ENCODE assay signal across 20 cellular contexts in genomic region chr5:130616161-130616560, GRCh38.
DNase-seq lines count a peak whose midpoint lies in the region; ATAC-seq and TF ChIP-seq lines count a peak whose summit lies in the region.
"Had no signal": no experiment of that assay in that cellular context is flagged by ENCODE, and none has a peak within 500 bp of the region (broad histone marks: within the 10 kb centered on the region; RNA-seq: fewer than 3 reads in every experiment).

No MANE protein-coding gene starts in this region.

- H3K4me2 ChIP-seq in IMR-90 (ENCODE audit: low read depth, low read length) = no peak overlapping the region
- H3K4me2 ChIP-seq: A549 had no signal

- DNase-seq in IMR-90 (no peak), NB4 (ENCODE audit: low read depth) (peak; percentile 34), cardiac fibroblast (ENCODE audit: low read depth in 2 of 2) (peak; percentile 9 to 64), iris pigment epithelial cell (ENCODE audit: low read depth) (peak; percentile 3), NCI-H2196 (lab: John Stamatoyannopoulos, UW; ENCODE audit: unreplicated experiment) (no peak), NCI-H510A (lab: John Stamatoyannopoulos, UW) (no peak)
- no peak for DNase-seq in effector CD8-positive, alpha-beta T cell (lab: John Stamatoyannopoulos, UW)
- DNase-seq: DMS 273 treated with DMSO at 0.1 percent for 48 hours, GDM1, HCEC 1CT, NCI-H1048, NCI-H146, NCI-H2081, NCI-H510A treated with DMSO at 0.1 percent for 48 hours, Peyer's patch had no signal

- no peak overlapping the region for H4K8ac ChIP-seq in IMR-90 (ENCODE audit: low read depth in 2 of 2, low read length in 2 of 2)

- no peak for TF ChIP-seq CTCF in IMR-90 (conservative IDR thresholded peaks at IDR 0.05; ENCODE audit: low read depth, low read length)
- TF ChIP-seq CTCF in NB4 (IDR thresholded peaks at IDR 0.05; ENCODE audit: low read depth, low read length) = no peak
- no peak for TF ChIP-seq CTCF in cardiac fibroblast (IDR thresholded peaks at IDR 0.05; ENCODE audit: low read depth, low read length)

- no peak overlapping the region for H2AK9ac ChIP-seq in IMR-90 (replicated peaks; ENCODE audit: low read depth, low read length, poor library complexity)

- no peak overlapping the region for H2BK5ac ChIP-seq in IMR-90 (ENCODE audit: low read depth, low read length, poor library complexity, severe bottlenecking)

- dilution Hi-C loops in IMR-90 (cut with HindIII; ENCODE audit: low sequenced_read_pairs, unreplicated experiment) = no loop called here

- no peak overlapping the region for H4K5ac ChIP-seq in IMR-90 (ENCODE audit: low read depth, low read length)

- H3K14ac ChIP-seq in IMR-90 (replicated peaks; ENCODE audit: low read depth, low read length) = no peak overlapping the region

- no peak overlapping the region for H3K23ac ChIP-seq in IMR-90 (ENCODE audit: low read depth, low read length)

- no peak overlapping the region for H3K4ac ChIP-seq in IMR-90 (ENCODE audit: low read depth, low read length)

- H2AK5ac ChIP-seq in IMR-90 (ENCODE audit: low read depth, low read length) = no peak overlapping the region

- H3K9ac ChIP-seq in IMR-90 (ENCODE audit: low read depth, low read length) = no peak overlapping the region

- H3K79me1 ChIP-seq in IMR-90 (ENCODE audit: low read depth in 1 of 2, low read length in 2 of 2) = no peaks in the 10 kb centered on the region

- in situ Hi-C loops in IMR-90 (cut with MboI; ENCODE audit: low sequenced_read_pairs) = no loop called here

- no peak overlapping the region for H3K18ac ChIP-seq in IMR-90 (ENCODE audit: low read depth, low read length)

- no peak for TF ChIP-seq RAD21 in IMR-90 (IDR thresholded peaks at IDR 0.05; ENCODE audit: low read length)

- H4K20me1 ChIP-seq in IMR-90 (ENCODE audit: insufficient read depth, low read length) = no peaks in the 10 kb centered on the region

- TF ChIP-seq POLR2A in IMR-90 (IDR thresholded peaks at IDR 0.05; ENCODE audit: low read depth, low read length) (no peak), NB4 (IDR thresholded peaks at IDR 0.05; ENCODE audit: extremely low read depth, insufficient read length) (no peak)

- no peaks in the 10 kb centered on the region for H3K9me1 ChIP-seq in IMR-90 (ENCODE audit: insufficient read depth, low read length)

- H3K56ac ChIP-seq in IMR-90 (ENCODE audit: extremely low read depth, insufficient read depth, low read length) = no peak overlapping the region

- no peak overlapping the region for H2BK120ac ChIP-seq in IMR-90 (ENCODE audit: low read depth, low read length)

- ATAC-seq in IMR-90 (ENCODE audit: low read depth) = no peak
- ATAC-seq in activated CD4-positive, CD25-positive, alpha-beta regulatory T cell treated with anti-CD3 and anti-CD28 coated beads, Interleukin-2, amount 50 U/mL, for 24 hours = no peak
- ATAC-seq: A549, GM12878, Right ventricle myocardium inferior had no signal

- BruUV-seq in IMR-90 (replicated peaks; lab: Mats Ljungman, UMichigan) = no TSS peak

- H2AFZ ChIP-seq in IMR-90 (replicated peaks; ENCODE audit: low read length, poor library complexity) = no peak overlapping the region

- POLR2A ChIA-PET in IMR-90 (lab: Charles Lee; ENCODE audit: unreplicated experiment) = no interaction called here

- H3K9me3 ChIP-seq in IMR-90 (ENCODE audit: control insufficient read depth, insufficient read depth, low read length) = peaks cover 7% of the 10 kb centered on the region
- H3K9me3 ChIP-seq: A549, Peyer's patch had no signal

- H3K4me1 ChIP-seq in IMR-90 (ENCODE audit: control insufficient read depth, insufficient read depth, low read length) = no peaks in the 10 kb centered on the region
- H3K4me1 ChIP-seq: A549, Peyer's patch had no signal

- intact Hi-C loops in IMR-90 (cut with micrococcal nuclease) = no loop called here

- WGBS in IMR-90 (ENCODE audit: extremely low coverage in 2 of 2, insufficient read length in 1 of 2), 2 experiments = 86% methylated on average over 2 of the region's 2 CpGs; no CpG with 5 or more reads in 1 of the 2 experiments

- H4K91ac ChIP-seq in IMR-90 (ENCODE audit: insufficient read depth, low read depth, low read length) = no peak overlapping the region

- no peak overlapping the region for H3K27ac ChIP-seq in IMR-90 (ENCODE audit: insufficient read depth, low read length)
- H3K27ac ChIP-seq: A549, C4-2B, Peyer's patch had no signal

- no peaks in the 10 kb centered on the region for H3K27me3 ChIP-seq in IMR-90 (ENCODE audit: control insufficient read depth, insufficient read depth, low read length)
- H3K27me3 ChIP-seq: Peyer's patch had no signal

- H2BK15ac ChIP-seq in IMR-90 (ENCODE audit: low read depth, low read length) = no peak overlapping the region

- H3K4me3 ChIP-seq in IMR-90 (ENCODE audit: insufficient read depth, low read depth, low read length) = no peak overlapping the region
- H3K4me3 ChIP-seq in NB4 (ENCODE audit: low read depth, low read length) = no peak overlapping the region
- no peak overlapping the region for H3K4me3 ChIP-seq in cardiac fibroblast (replicated peaks in 1 of 2; ENCODE audit: low read depth in 2 of 2, low read length in 2 of 2)
- H3K4me3 ChIP-seq: A549, GM12878, Peyer's patch had no signal

- CTCF ChIA-PET in IMR-90 (lab: Yijun Ruan, JAX) = no interaction called here

- H3K36me3 ChIP-seq in IMR-90 (ENCODE audit: control insufficient read depth, insufficient read depth, low read length) = no peaks in the 10 kb centered on the region
- H3K36me3 ChIP-seq: Peyer's patch had no signal

- no peak overlapping the region for H2BK20ac ChIP-seq in IMR-90 (ENCODE audit: low read depth, low read length)

TF ChIP-seq in IMR-90, 13 proteins besides CTCF, POLR2A, EP300 and RAD21:
- TF ChIP-seq ELK1 (IDR thresholded peaks at IDR 0.05; ENCODE audit: borderline replicate concordance, low read depth, low read length) = no peak
- no peak for TF ChIP-seq CHD1 (IDR thresholded peaks at IDR 0.05; ENCODE audit: low read depth, low read length)
- TF ChIP-seq CEBPB (IDR thresholded peaks at IDR 0.05; ENCODE audit: low read depth, low read length) = peak; percentile 58

Comparison
In these comparisons a context has a peak if more than half of its experiments do, and no peak if none do; other contexts are left out.
1. DNase-seq: peak in NB4 (single experiment), cardiac fibroblast (2 of 2) and iris pigment epithelial cell (single experiment); none in IMR-90 (single experiment), NCI-H2196 (single experiment), NCI-H510A (single experiment) and effector CD8-positive, alpha-beta T cell (single experiment).